ENCODE assay signal across 25 cellular contexts in genomic region chr18:68435581-68435980, GRCh38.
"Had no signal": no experiment of that assay in that cellular context is flagged by ENCODE, and none has a peak within 500 bp of the region (broad histone marks: within the 10 kb centered on the region; RNA-seq: fewer than 3 reads in every experiment).

No MANE protein-coding gene starts in this region.

- H3K4me1 Mint-ChIP-seq: activated naive CD4-positive, alpha-beta T cell treated with anti-CD3 and anti-CD28 coated beads, Interleukin-2, amount 50 U/mL, for 24 hours; T-helper 17 cell had no signal

- H3K27ac Mint-ChIP-seq: activated naive CD4-positive, alpha-beta T cell treated with anti-CD3 and anti-CD28 coated beads, Interleukin-2, amount 50 U/mL, for 24 hours; T-helper 17 cell had no signal

- H3K36me3 Mint-ChIP-seq: activated naive CD4-positive, alpha-beta T cell treated with anti-CD3 and anti-CD28 coated beads, Interleukin-2, amount 50 U/mL, for 24 hours had no signal

- H3K27me3 Mint-ChIP-seq: activated naive CD4-positive, alpha-beta T cell treated with anti-CD3 and anti-CD28 coated beads, Interleukin-2, amount 50 U/mL, for 24 hours had no signal

- H3K4me3 Mint-ChIP-seq: activated CD8-positive, alpha-beta T cell treated with anti-CD3 and anti-CD28 coated beads, Interleukin-2, amount 10 ng/mL, durations not matched to agents 7 days and 5 days; activated naive CD4-positive, alpha-beta T cell treated with anti-CD3 and anti-CD28 coated beads, Interleukin-2, amount 50 U/mL, for 24 hours; T-helper 17 cell; WTC11 had no signal

- ATAC-seq: activated CD8-positive, alpha-beta T cell treated with anti-CD3 and anti-CD28 coated beads, Interleukin-2, amount 10 ng/mL, durations not matched to agents 7 days and 5 days; T-helper 17 cell; WTC11 had no signal

- H3K9me3 Mint-ChIP-seq: activated naive CD4-positive, alpha-beta T cell treated with anti-CD3 and anti-CD28 coated beads, Interleukin-2, amount 50 U/mL, for 24 hours had no signal

- DNase-seq: activated CD4-positive, alpha-beta T cell treated with anti-CD3 and anti-CD28 coated beads for 48 hours; activated CD4-positive, alpha-beta T cell treated with anti-CD3 and anti-CD28 coated beads, Interleukin-2, amount 50 U/mL, for 4 hours; activated CD4-positive, CD25-positive, alpha-beta regulatory T cell treated with anti-CD3 and anti-CD28 coated beads, Interleukin-2, amount 50 U/mL, for 72 hours; activated CD8-positive, alpha-beta memory T cell treated with anti-CD3 and anti-CD28 coated beads, Interleukin-2, amount 50 U/mL, for 48 hours; activated CD8-positive, alpha-beta T cell treated with anti-CD3 and anti-CD28 coated beads, Interleukin-2, amount 10 ng/mL, durations not matched to agents 7 days and 5 days; activated effector memory CD4-positive, alpha-beta T cell treated with Interleukin-2 at 50 U/mL for 16 hours; activated naive CD4-positive, alpha-beta T cell; activated T-cell treated with anti-CD3 and anti-CD28 coated beads, Interleukin-2, amount 50 U/mL, for 1 hour; aorta; central memory CD4-positive, alpha-beta T cell; Karpas-422; MM.1S; NCI-H1105; NCI-H1436; NCI-H187; NCI-H2081; NCI-H446; NCI-H524; Peyer's patch; SHP77 treated with DMSO at 0.1 percent for 48 hours; T-helper 17 cell; T-helper 9 cell had no signal

- H3K27ac ChIP-seq: Peyer's patch had no signal

- FAIRE-seq: bronchial epithelial cell had no signal
